ENCODE assay signal across 8 cellular contexts in genomic region chr2:24435391-24436316, GRCh38. TPM values are rescaled to one million over a fixed set of nuclear protein-coding genes. Genes with fewer than 3 reads are reported as not detected.
DNase-seq lines count a peak whose midpoint lies in the region; ATAC-seq and TF ChIP-seq lines count a peak whose summit lies in the region.

No MANE protein-coding gene starts in this region.

- H3K4me2 ChIP-seq in Karpas-422 (ENCODE audit: low read depth, low read length, poor library complexity, severe bottlenecking), result no peak overlapping the region

- peak; percentile 94 for DNase-seq in DMS 273 (lab: John Stamatoyannopoulos, UW; ENCODE audit: unreplicated experiment)
- DNase-seq in cardiac muscle cell (ENCODE audit: low read depth in 1 of 2, low spot score in 1 of 2), result peak; percentile 43 to 88
- peak; percentile 78 to 86 for DNase-seq in psoas muscle
- DNase-seq in CD1c-positive myeloid dendritic cell (ENCODE audit: extremely low spot score), result no peak
- DNase-seq in Karpas-422, result no peak

- no peaks in the 10 kb centered on the region for H4K20me1 ChIP-seq in Karpas-422 (ENCODE audit: insufficient read depth, low read depth, low read length)

- 9 to 16% (median 10%) methylated on average over 13 of the region's 13 CpGs for WGBS in psoas muscle, 3 donors

- no peak overlapping the region for H3K9ac ChIP-seq in Karpas-422 (ENCODE audit: low read length)

- H3K4me3 ChIP-seq in cardiac muscle cell (no peak overlapping the region), psoas muscle (peak overlapping the region; percentile 40), Karpas-422 (ENCODE audit: low read length) (no peak overlapping the region)

- ATAC-seq in SK-N-SH treated with all-trans-retinoic acid at 6 μM for 48 hours (peak; percentile 86), psoas muscle (peak; percentile 85 to 92 (median 91)), GM21576 (IDR thresholded peaks at IDR 0.05; ENCODE audit: unreplicated experiment) (no peak), HG03280 (IDR thresholded peaks at IDR 0.05; ENCODE audit: unreplicated experiment) (no peak)

- H3K27me3 ChIP-seq in cardiac muscle cell (no peaks in the 10 kb centered on the region), psoas muscle (ENCODE audit: insufficient read depth in 3 of 3, low read length in 2 of 3) (no peaks in the 10 kb centered on the region), Karpas-422 (ENCODE audit: low read length) (no peaks in the 10 kb centered on the region)

- no peaks in the 10 kb centered on the region for H3K4me1 ChIP-seq in cardiac muscle cell (ENCODE audit: low read depth)
- peaks cover 60% of the 10 kb centered on the region for H3K4me1 ChIP-seq in psoas muscle
- no peaks in the 10 kb centered on the region for H3K4me1 ChIP-seq in Karpas-422 (ENCODE audit: low read length)

- H3K9me2 ChIP-seq in Karpas-422 (replicated peaks; ENCODE audit: insufficient read depth, low read length), result no peaks in the 10 kb centered on the region

- intact Hi-C loops in psoas muscle (cut with DNase I), result loop anchor here in 1 of 2 donors (2.0 kb wide), 2 partner anchors 21 to 57 kb away; no protein-coding TSS in a partner anchor

- H3K9me3 ChIP-seq in cardiac muscle cell (ENCODE audit: low read depth) (no peaks in the 10 kb centered on the region), psoas muscle (no peaks in the 10 kb centered on the region), Karpas-422 (ENCODE audit: low read length) (no peaks in the 10 kb centered on the region)

- no peak overlapping the region for H2AFZ ChIP-seq in Karpas-422 (ENCODE audit: low read length)

- TF ChIP-seq CTCF in cardiac muscle cell (IDR thresholded peaks at IDR 0.05; ENCODE audit: low read depth, low read length) (no peak), psoas muscle (IDR thresholded peaks at IDR 0.05) (no peak)

- no peak overlapping the region for H3K27ac ChIP-seq in cardiac muscle cell
- peak overlapping the region; percentile 87 for H3K27ac ChIP-seq in psoas muscle
- no peak overlapping the region for H3K27ac ChIP-seq in Karpas-422 (ENCODE audit: low read length)

- no peaks in the 10 kb centered on the region for H3K79me2 ChIP-seq in Karpas-422 (ENCODE audit: low read length)

- H3K36me3 ChIP-seq in cardiac muscle cell, result no peaks in the 10 kb centered on the region
- no peaks in the 10 kb centered on the region for H3K36me3 ChIP-seq in psoas muscle (ENCODE audit: insufficient read depth in 1 of 2, low read depth in 1 of 2)
- no peaks in the 10 kb centered on the region for H3K36me3 ChIP-seq in Karpas-422 (ENCODE audit: insufficient read depth, low read length)

TF ChIP-seq in SK-N-SH treated with all-trans-retinoic acid at 6 μM for 48 hours, 23 proteins besides CTCF, POLR2A, EP300 and RAD21:
- TF ChIP-seq ZNF565 (CRISPR knock-in tag; conservative IDR thresholded peaks at IDR 0.05; ENCODE audit: low read depth) (no peak), ZNF70 (CRISPR knock-in tag; IDR thresholded peaks at IDR 0.05) (no peak), TCF4 (CRISPR knock-in tag; IDR thresholded peaks at IDR 0.05; ENCODE audit: borderline replicate concordance) (peak; percentile 51; the same call in 1 of the 2 replicates)
- TF ChIP-seq, protein P1, sequence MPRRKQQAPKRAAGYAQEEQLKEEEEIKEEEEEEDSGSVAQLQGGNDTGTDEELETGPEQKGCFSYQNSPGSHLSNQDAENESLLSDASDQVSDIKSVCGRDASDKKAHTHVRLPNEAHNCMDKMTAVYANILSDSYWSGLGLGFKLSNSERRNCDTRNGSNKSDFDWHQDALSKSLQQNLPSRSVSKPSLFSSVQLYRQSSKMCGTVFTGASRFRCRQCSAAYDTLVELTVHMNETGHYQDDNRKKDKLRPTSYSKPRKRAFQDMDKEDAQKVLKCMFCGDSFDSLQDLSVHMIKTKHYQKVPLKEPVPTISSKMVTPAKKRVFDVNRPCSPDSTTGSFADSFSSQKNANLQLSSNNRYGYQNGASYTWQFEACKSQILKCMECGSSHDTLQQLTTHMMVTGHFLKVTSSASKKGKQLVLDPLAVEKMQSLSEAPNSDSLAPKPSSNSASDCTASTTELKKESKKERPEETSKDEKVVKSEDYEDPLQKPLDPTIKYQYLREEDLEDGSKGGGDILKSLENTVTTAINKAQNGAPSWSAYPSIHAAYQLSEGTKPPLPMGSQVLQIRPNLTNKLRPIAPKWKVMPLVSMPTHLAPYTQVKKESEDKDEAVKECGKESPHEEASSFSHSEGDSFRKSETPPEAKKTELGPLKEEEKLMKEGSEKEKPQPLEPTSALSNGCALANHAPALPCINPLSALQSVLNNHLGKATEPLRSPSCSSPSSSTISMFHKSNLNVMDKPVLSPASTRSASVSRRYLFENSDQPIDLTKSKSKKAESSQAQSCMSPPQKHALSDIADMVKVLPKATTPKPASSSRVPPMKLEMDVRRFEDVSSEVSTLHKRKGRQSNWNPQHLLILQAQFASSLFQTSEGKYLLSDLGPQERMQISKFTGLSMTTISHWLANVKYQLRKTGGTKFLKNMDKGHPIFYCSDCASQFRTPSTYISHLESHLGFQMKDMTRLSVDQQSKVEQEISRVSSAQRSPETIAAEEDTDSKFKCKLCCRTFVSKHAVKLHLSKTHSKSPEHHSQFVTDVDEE (CRISPR knock-in tag; IDR thresholded peaks at IDR 0.05), result peak; percentile 42; the same call in 1 of the 2 replicates

RNA-seq across cellular contexts. Expression of gene NCOA1, which starts 55.4 kb away (rescaled TPM):
- total RNA-seq in cardiac muscle cell (6.7 and 7.9 TPM in 2 replicates), psoas muscle (10 to 100 TPM; 44.2 to 78.1 (median 53.9) TPM)
- polyA plus RNA-seq in cardiac muscle cell (5.4 and 9.1 TPM in 2 replicates), psoas muscle (10 to 100 TPM; 12.8 to 23.0 (median 19.1) TPM)
- 4.1 and 5.4 TPM in 2 replicates for total RNA-seq in Karpas-422 (2014; rRNA removed; shearing (Covaris generic); ENCODE audit: low replicate concordance)

Comparison
In these comparisons a context has a peak if more than half of its experiments do, and no peak if none do; other contexts are left out.
1. DNase-seq: peak in DMS 273 (single experiment), cardiac muscle cell (2 of 2) and psoas muscle (2 of 2); none in CD1c-positive myeloid dendritic cell (single experiment) and Karpas-422 (single experiment).
2. ATAC-seq: peak in SK-N-SH treated with all-trans-retinoic acid at 6 μM for 48 hours (single experiment) and psoas muscle (4 of 4); none in GM21576 (single experiment) and HG03280 (single experiment).